In genomic region chr16:89490386-89491237, GRCh38 we compare ENCODE assay signal across 8 cellular contexts. TPM values are rescaled to one million over a fixed set of nuclear protein-coding genes. Genes with fewer than 3 reads are reported as not detected.
DNase-seq lines count a peak whose midpoint lies in the region; ATAC-seq, FAIRE-seq and TF ChIP-seq lines count a peak whose summit lies in the region.

ANKRD11 (minus strand) TSS chr16:89490561; CDS start chr16:89317019, 173,542 bp downstream.

- ATAC-seq in GM19043 (IDR thresholded peaks at IDR 0.05; ENCODE audit: low read depth, unreplicated experiment) (peak; percentile 95), HG03378 (IDR thresholded peaks at IDR 0.05; ENCODE audit: unreplicated experiment) (peak; percentile 88)

- H3K79me2 ChIP-seq in keratinocyte (ENCODE audit: control insufficient read depth, insufficient read depth, low read length): peaks cover 59% of the 10 kb centered on the region

- H3K9ac ChIP-seq in keratinocyte (ENCODE audit: control insufficient read depth, extremely low read depth, insufficient read depth, low read length): peak within 1 kb of the TSS; percentile 92

- peak within 1 kb of the TSS; percentile 98 for H3K4me2 ChIP-seq in keratinocyte (ENCODE audit: control insufficient read depth, extremely low read depth, insufficient read depth, low read depth, low read length)

- dilution Hi-C loops in keratinocyte (cut with MboI; ENCODE audit: extremely low pct_ligation_motif_present, low sequenced_read_pairs): no loop called here

- peaks cover 33% of the 10 kb centered on the region for H3K4me1 ChIP-seq in keratinocyte (ENCODE audit: control insufficient read depth, extremely low read depth, insufficient read depth, low read length)

- FAIRE-seq in keratinocyte (lab: Jason Lieb, UNC): peak; percentile 79

- peak within 1 kb of the TSS; percentile 82 for H3K4me3 ChIP-seq in AG10803 (ENCODE audit: low read length)
- peak within 1 kb of the TSS; percentile 74 to 95 (median 87) for H3K4me3 ChIP-seq in keratinocyte (ENCODE audit: control insufficient read depth in 2 of 3, extremely low read depth in 1 of 3, insufficient read depth in 2 of 3, low read depth in 1 of 3, low read length in 3 of 3)

- peaks cover 24% of the 10 kb centered on the region for H4K20me1 ChIP-seq in keratinocyte (ENCODE audit: control insufficient read depth, extremely low read depth, insufficient read depth, low read length)

- peak within 1 kb of the TSS; percentile 65 for H3K27ac ChIP-seq in keratinocyte (ENCODE audit: control insufficient read depth, insufficient read depth, low read length)

- no peaks in the 10 kb centered on the region for H3K9me3 ChIP-seq in keratinocyte (ENCODE audit: control insufficient read depth, low read depth, low read length)

- TF ChIP-seq CTCF in AG10803 (conservative IDR thresholded peaks at IDR 0.05; ENCODE audit: low read length): no peak
- no peak for TF ChIP-seq CTCF in keratinocyte (optimal IDR thresholded peaks at IDR 0.05 in 1 of 3, IDR thresholded peaks at IDR 0.05 in 1 of 3, conservative IDR thresholded peaks at IDR 0.05 in 1 of 3; ENCODE audit: extremely low read depth in 1 of 3, insufficient read depth in 2 of 3, low read length in 3 of 3)

- H3K36me3 ChIP-seq in keratinocyte (ENCODE audit: control insufficient read depth in 2 of 2, extremely low read depth in 1 of 2, insufficient read depth in 2 of 2, low read length in 2 of 2): peaks cover 2 to 16% of the 10 kb centered on the region in 2 experiments

- no peaks in the 10 kb centered on the region for H3K27me3 ChIP-seq in keratinocyte (ENCODE audit: control insufficient read depth, extremely low read depth, insufficient read depth, low read length)

- DNase-seq in AG10803 (ENCODE audit: low read depth) (peak; percentile 100), NCI-H460 (ENCODE audit: extremely low read depth, low read depth) (peak; percentile 100), cerebellar nuclear complex (lab: John Stamatoyannopoulos, UW) (peak; percentile 99), keratinocyte (ENCODE audit: low read depth, low spot score) (peak; percentile 98)
- peak; percentile 97 for DNase-seq in activated CD4-positive, CD25-positive, alpha-beta regulatory T cell treated with anti-CD3 and anti-CD28 coated beads, Interleukin-2, amount 50 U/mL, for 72 hours
- DNase-seq in stimulated activated CD4-positive, alpha-beta T cell treated with anti-CD3 and anti-CD28 coated beads, Interleukin-15, amount 100 ng/mL, for 1 hour (ENCODE audit: low read depth in 1 of 2, low spot score in 1 of 2): peak; percentile 94 to 98

- peak within 1 kb of the TSS; percentile 92 for H2AFZ ChIP-seq in keratinocyte (ENCODE audit: control insufficient read depth, low read length)

- H3K9me1 ChIP-seq in keratinocyte (ENCODE audit: control insufficient read depth, extremely low read depth, insufficient read depth, low read length): peaks cover 8% of the 10 kb centered on the region

RNA-seq across cellular contexts. Expression of gene ANKRD11, which starts in this region (rescaled TPM):
- 49.2 and 56.1 TPM in 2 replicates for total RNA-seq in NCI-H460 (2014; rRNA removed; shearing (Covaris generic))
- polyA plus RNA-seq in NCI-H460 (2014; cell fraction: nucleus; rRNA removed): 73.2 and 74.1 TPM in 2 replicates
- 23.8 to 48.1 TPM (median 30.1 TPM) in 3 replicates for polyA plus RNA-seq in keratinocyte
- 213 TPM for polyA plus RNA-seq in keratinocyte (2011; ENCODE audit: low read depth)
- polyA plus RNA-seq in keratinocyte (2011; cell fraction: cytosol; rRNA removed): 28.2 and 41.3 TPM in 2 replicates
- 136 and 154 TPM in 2 replicates for polyA plus RNA-seq in keratinocyte (2011; cell fraction: nucleus; rRNA removed)
- 64.1 and 79.3 TPM in 2 replicates for polyA plus RNA-seq in keratinocyte (2012; ENCODE audit: low replicate concordance)
- 22.4 to 90.7 TPM (median 67.2 TPM) in 3 replicates for polyA minus RNA-seq in keratinocyte
- polyA minus RNA-seq in keratinocyte (2011; cell fraction: cytosol; rRNA and poly(A)+ RNA removed): 44.5 TPM
- polyA minus RNA-seq in keratinocyte (2011; cell fraction: nucleus; rRNA and poly(A)+ RNA removed): 81.8 and 119 TPM in 2 replicates

Comparison
In these comparisons a context has a peak if more than half of its experiments do, and no peak if none do; other contexts are left out.
1. Peak in every context shown above with its lines: DNase-seq, ATAC-seq, H3K4me3 ChIP-seq and H3K27ac ChIP-seq.